In the genomic region with DNA sequence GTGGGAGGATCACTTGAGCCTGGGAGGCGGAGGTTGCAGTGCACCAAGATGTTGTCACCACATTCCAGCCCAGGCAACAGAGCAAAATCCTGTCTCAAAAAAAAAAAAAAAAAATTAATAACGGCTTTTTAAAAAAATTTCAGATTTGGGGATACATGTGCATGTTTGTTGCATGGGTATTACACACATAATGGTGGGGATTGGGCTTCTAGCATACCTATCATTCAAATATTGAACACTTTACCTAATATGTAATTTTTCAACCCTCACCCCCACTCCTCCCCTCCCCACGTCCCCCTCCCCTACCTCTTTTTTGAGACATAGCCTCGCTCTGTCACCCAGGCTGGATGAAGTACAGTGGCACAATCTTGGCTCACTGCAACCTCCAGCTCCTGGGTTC, we compare ENCODE assay signal across 13 cellular contexts. TPM values are rescaled to one million over a fixed set of nuclear protein-coding genes. Genes with fewer than 3 reads are reported as not detected.
DNase-seq lines count a peak whose midpoint lies in the region; ATAC-seq, FAIRE-seq and TF ChIP-seq lines count a peak whose summit lies in the region.
"Had no signal": no experiment of that assay in that cellular context is flagged by ENCODE, and none has a peak within 500 bp of the region (broad histone marks: within the 10 kb centered on the region; RNA-seq: fewer than 3 reads in every experiment).

No MANE protein-coding gene starts in this region.

- H3K4me1 ChIP-seq in A549 (peaks cover 60% of the 10 kb centered on the region), PC-3 (ENCODE audit: insufficient read depth, low read length) (peaks cover 19% of the 10 kb centered on the region), hepatocyte (ENCODE audit: insufficient read depth) (peaks cover 22% of the 10 kb centered on the region), suprapubic skin (peaks cover 13% of the 10 kb centered on the region), PC-9 (replicated peaks; ENCODE audit: insufficient read depth) (peaks cover 25% of the 10 kb centered on the region)

- H2AFZ ChIP-seq in PC-3 (ENCODE audit: low read length) (no peak overlapping the region), hepatocyte (no peak overlapping the region), PC-9 (no peak overlapping the region)

- peaks cover 11% of the 10 kb centered on the region for H3K79me2 ChIP-seq in PC-3 (ENCODE audit: low read length)
- peaks cover 53% of the 10 kb centered on the region for H3K79me2 ChIP-seq in hepatocyte
- peaks cover 90% of the 10 kb centered on the region for H3K79me2 ChIP-seq in PC-9 (ENCODE audit: low read depth)

- H3K9me2 ChIP-seq in PC-3 (replicated peaks; ENCODE audit: low read length), result no peaks in the 10 kb centered on the region
- no peaks in the 10 kb centered on the region for H3K9me2 ChIP-seq in hepatocyte (replicated peaks; ENCODE audit: insufficient read depth)
- no peaks in the 10 kb centered on the region for H3K9me2 ChIP-seq in PC-9 (ENCODE audit: insufficient read depth)

- no peak for ATAC-seq in A549
- no peak for ATAC-seq in PC-3
- no peak for ATAC-seq in HG02678 (IDR thresholded peaks at IDR 0.05; ENCODE audit: unreplicated experiment)

- CTCF ChIA-PET in A549 (lab: Yijun Ruan, JAX) (interaction anchor here (0.7 to 3.7 kb wide), 6 partner anchors 9 to 143 kb away, joined by 3 to 15 read pairs (median 6); no protein-coding TSS in a partner anchor), PC-3 (lab: Charles Lee) (no interaction called here), PC-9 (lab: Charles Lee) (interaction anchor here (0.7 kb wide), 1 partner anchor 36 kb away, joined by 6 read pairs; no protein-coding TSS in a partner anchor)

- TF ChIP-seq CTCF in A549 (IDR thresholded peaks at IDR 0.05), result no peak
- no peak for TF ChIP-seq CTCF in PC-3 (conservative IDR thresholded peaks at IDR 0.05; ENCODE audit: low read depth, low read length)
- TF ChIP-seq CTCF in hepatocyte (IDR thresholded peaks at IDR 0.05; ENCODE audit: poor library complexity), result no peak
- TF ChIP-seq CTCF in suprapubic skin (IDR thresholded peaks at IDR 0.05), result no peak
- no peak for TF ChIP-seq CTCF in PC-9 (conservative IDR thresholded peaks at IDR 0.05)

- POLR2A ChIA-PET in A549 (lab: Yijun Ruan, JAX) (interaction anchor here (1.3 to 1.7 kb wide), 3 partner anchors 28 to 84 kb away, joined by 4 to 16 read pairs (median 16); a partner anchor contains a TSS), PC-3 (lab: Charles Lee; ENCODE audit: unreplicated experiment) (no interaction called here), PC-9 (lab: Charles Lee; ENCODE audit: unreplicated experiment) (no interaction called here)

- DNase-seq in A549 (ENCODE audit: low read depth in 1 of 2, low spot score in 1 of 2) (no peak), PC-3 (no peak), hepatocyte (ENCODE audit: low spot score) (no peak), suprapubic skin (ENCODE audit: low spot score in 2 of 2) (no peak), RPMI8226 (no peak), PC-9 (no peak)
- no peak for DNase-seq in stimulated activated CD4-positive, alpha-beta T cell treated with anti-CD3 and anti-CD28 coated beads, Interleukin-4, amount 100 ng/mL, for 4 hours
- DNase-seq: CD4-positive, CD25-positive, alpha-beta regulatory T cell; GF-D8 had no signal

- TF ChIP-seq RAD21 in A549 (conservative IDR thresholded peaks at IDR 0.05 in 1 of 2, IDR thresholded peaks at IDR 0.05 in 1 of 2), result no peak

- BruUV-seq in PC-3 (replicated peaks; lab: Mats Ljungman, UMichigan) (no TSS peak), PC-9 (replicated peaks; lab: Mats Ljungman, UMichigan) (no TSS peak)

- no peaks in the 10 kb centered on the region for H3K36me3 ChIP-seq in PC-3 (ENCODE audit: low read depth, low read length)
- H3K36me3 ChIP-seq in hepatocyte (replicated peaks; ENCODE audit: insufficient read depth, low read depth), result no peaks in the 10 kb centered on the region
- no peaks in the 10 kb centered on the region for H3K36me3 ChIP-seq in suprapubic skin
- no peaks in the 10 kb centered on the region; the same call in 1 of the 2 replicates for H3K36me3 ChIP-seq in PC-9 (ENCODE audit: low read depth)
- H3K36me3 ChIP-seq: BLaER1 treated with 17β-estradiol and CSF1 and Interleukin-3, amounts not matched to agents 10 nM and 100 nM had no signal

- H3K27ac ChIP-seq in A549 (peak overlapping the region; percentile 82 to 83), PC-3 (ENCODE audit: low read length) (peak overlapping the region; percentile 86), hepatocyte (peak overlapping the region; percentile 92), suprapubic skin (peak overlapping the region; percentile 29), PC-9 (no peak overlapping the region)
- H3K27ac ChIP-seq: BLaER1 treated with 17β-estradiol and CSF1 and Interleukin-3, amounts not matched to agents 10 nM and 100 nM had no signal

- intact Hi-C loops in PC-3 (cut with micrococcal nuclease) (loop anchor here (5.0 kb wide), 1 partner anchor 40 kb away; no protein-coding TSS in a partner anchor), PC-9 (cut with micrococcal nuclease; ENCODE audit: unreplicated experiment) (no loop called here)

- no peak for FAIRE-seq in A549 (lab: Jason Lieb, UNC)
- FAIRE-seq: GM19239, H54 had no signal

- H3K4me2 ChIP-seq in A549 (peak overlapping the region; percentile 81), PC-3 (ENCODE audit: low read length) (no peak overlapping the region), hepatocyte (no peak overlapping the region), PC-9 (no peak overlapping the region)

- WGBS in A549 (ENCODE audit: missing lambda C conversion rate), result 51% methylated on average over 4 of the region's 4 CpGs
- WGBS in hepatocyte (ENCODE audit: low lambda C conversion rate, missing lambda C conversion rate), result 96% methylated on average over 4 of the region's 4 CpGs
- 92% methylated on average over 4 of the region's 4 CpGs for WGBS in suprapubic skin

- TF ChIP-seq POLR2A in A549 (IDR thresholded peaks at IDR 0.05; ENCODE audit: low read length), result no peak
- TF ChIP-seq POLR2A in suprapubic skin (IDR thresholded peaks at IDR 0.05), result no peak

- no peak overlapping the region for H3K9ac ChIP-seq in PC-3 (ENCODE audit: low read length)
- H3K9ac ChIP-seq: BLaER1 treated with 17β-estradiol and CSF1 and Interleukin-3, amounts not matched to agents 10 nM and 100 nM had no signal

- no peaks in the 10 kb centered on the region for H4K20me1 ChIP-seq in PC-3 (ENCODE audit: low read length)
- H4K20me1 ChIP-seq in hepatocyte (ENCODE audit: insufficient read depth, poor library complexity, severe bottlenecking), result no peaks in the 10 kb centered on the region
- no peaks in the 10 kb centered on the region; the same call in 1 of the 2 replicates for H4K20me1 ChIP-seq in PC-9 (ENCODE audit: insufficient read depth)

- H3K4me3 ChIP-seq in A549 (no peak overlapping the region; the same call in 2 of the 3 replicates), PC-3 (ENCODE audit: low read length) (no peak overlapping the region), hepatocyte (no peak overlapping the region), suprapubic skin (no peak overlapping the region), PC-9 (no peak overlapping the region)
- H3K4me3 ChIP-seq: BLaER1 treated with 17β-estradiol and CSF1 and Interleukin-3, amounts not matched to agents 10 nM and 100 nM had no signal

- no peaks in the 10 kb centered on the region for H3K9me3 ChIP-seq in A549
- no peaks in the 10 kb centered on the region for H3K9me3 ChIP-seq in PC-3 (ENCODE audit: low read length)
- no peaks in the 10 kb centered on the region for H3K9me3 ChIP-seq in hepatocyte (ENCODE audit: low read depth)
- H3K9me3 ChIP-seq in suprapubic skin, result no peaks in the 10 kb centered on the region
- no peaks in the 10 kb centered on the region for H3K9me3 ChIP-seq in PC-9 (ENCODE audit: insufficient read depth, low read depth)
- H3K9me3 ChIP-seq: BLaER1 treated with 17β-estradiol and CSF1 and Interleukin-3, amounts not matched to agents 10 nM and 100 nM had no signal

- H3F3A ChIP-seq in PC-3 (ENCODE audit: low read length, unreplicated experiment) (peaks cover 9% of the 10 kb centered on the region), PC-9 (ENCODE audit: insufficient read depth, low read depth) (peaks cover 24% of the 10 kb centered on the region)

- H3K27me3 ChIP-seq in PC-3 (ENCODE audit: low read length), result no peaks in the 10 kb centered on the region
- H3K27me3 ChIP-seq in hepatocyte, result no peaks in the 10 kb centered on the region
- H3K27me3 ChIP-seq in suprapubic skin, result no peaks in the 10 kb centered on the region
- H3K27me3 ChIP-seq in PC-9 (ENCODE audit: insufficient read depth, low read depth), result no peaks in the 10 kb centered on the region
- H3K27me3 ChIP-seq: BLaER1 treated with 17β-estradiol and CSF1 and Interleukin-3, amounts not matched to agents 10 nM and 100 nM had no signal

- no peak for TF ChIP-seq EP300 in A549 (IDR thresholded peaks at IDR 0.05)
- no peak for TF ChIP-seq EP300 in suprapubic skin (IDR thresholded peaks at IDR 0.05)

TF ChIP-seq in A549, 52 proteins besides CTCF, POLR2A, EP300 and RAD21 (continues in another document):
- TF ChIP-seq, protein P1, sequence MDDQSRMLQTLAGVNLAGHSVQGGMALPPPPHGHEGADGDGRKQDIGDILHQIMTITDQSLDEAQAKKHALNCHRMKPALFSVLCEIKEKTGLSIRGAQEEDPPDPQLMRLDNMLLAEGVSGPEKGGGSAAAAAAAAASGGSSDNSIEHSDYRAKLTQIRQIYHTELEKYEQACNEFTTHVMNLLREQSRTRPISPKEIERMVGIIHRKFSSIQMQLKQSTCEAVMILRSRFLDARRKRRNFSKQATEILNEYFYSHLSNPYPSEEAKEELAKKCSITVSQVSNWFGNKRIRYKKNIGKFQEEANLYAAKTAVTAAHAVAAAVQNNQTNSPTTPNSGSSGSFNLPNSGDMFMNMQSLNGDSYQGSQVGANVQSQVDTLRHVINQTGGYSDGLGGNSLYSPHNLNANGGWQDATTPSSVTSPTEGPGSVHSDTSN (IDR thresholded peaks at IDR 0.05), result no peak
- TF ChIP-seq FOXS1 (CRISPR knock-in tag; IDR thresholded peaks at IDR 0.05) (no peak), JUNB (IDR thresholded peaks at IDR 0.05) (no peak), EHF (CRISPR knock-in tag; IDR thresholded peaks at IDR 0.05) (no peak)
- TF ChIP-seq, protein P2, sequence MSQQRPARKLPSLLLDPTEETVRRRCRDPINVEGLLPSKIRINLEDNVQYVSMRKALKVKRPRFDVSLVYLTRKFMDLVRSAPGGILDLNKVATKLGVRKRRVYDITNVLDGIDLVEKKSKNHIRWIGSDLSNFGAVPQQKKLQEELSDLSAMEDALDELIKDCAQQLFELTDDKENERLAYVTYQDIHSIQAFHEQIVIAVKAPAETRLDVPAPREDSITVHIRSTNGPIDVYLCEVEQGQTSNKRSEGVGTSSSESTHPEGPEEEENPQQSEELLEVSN (IDR thresholded peaks at IDR 0.05; ENCODE audit: borderline replicate concordance, low read depth), result no peak

RNA-seq across cellular contexts. Expression of a gene that starts 40.1 kb away (rescaled TPM):
- 8.9 and 10.3 TPM in 2 replicates for polyA plus RNA-seq in A549 (2011; rRNA removed)
- 15.1 and 21.8 TPM in 2 replicates for polyA plus RNA-seq in A549 (2012; cell fraction: cytosol; rRNA removed)
- 41.6 and 47.3 TPM in 2 replicates for polyA plus RNA-seq in A549 (2012; cell fraction: nucleus; rRNA removed)
- polyA plus RNA-seq in A549 (2017; fragmentation: RNase III; extraction: RNeasy Plus Mini Kit Qiagen cat#74134 plus additional on column Dnase treatment), result 14.4 to 18.3 TPM (median 15.4 TPM) in 3 replicates
- polyA minus RNA-seq in A549 (2011; rRNA and poly(A)+ RNA removed), result 7.6 and 9.1 TPM in 2 replicates
- 5.2 and 10.0 TPM in 2 replicates for total RNA-seq in PC-3 (2014; rRNA removed)
- total RNA-seq in hepatocyte, result 8.8 and 12.4 TPM in 2 replicates
- polyA plus RNA-seq in hepatocyte, result 14.3 and 16.5 TPM in 2 replicates
- total RNA-seq in suprapubic skin, result 10 to 100 TPM in 3 of 4 donors, 1 to 10 TPM in 1; 5.4 to 15.6 (median 12.8) TPM
- 12.7 and 12.9 TPM in 2 replicates for total RNA-seq in PC-9 (2021)
